ENCODE assay signal across 15 cellular contexts in the genomic region with DNA sequence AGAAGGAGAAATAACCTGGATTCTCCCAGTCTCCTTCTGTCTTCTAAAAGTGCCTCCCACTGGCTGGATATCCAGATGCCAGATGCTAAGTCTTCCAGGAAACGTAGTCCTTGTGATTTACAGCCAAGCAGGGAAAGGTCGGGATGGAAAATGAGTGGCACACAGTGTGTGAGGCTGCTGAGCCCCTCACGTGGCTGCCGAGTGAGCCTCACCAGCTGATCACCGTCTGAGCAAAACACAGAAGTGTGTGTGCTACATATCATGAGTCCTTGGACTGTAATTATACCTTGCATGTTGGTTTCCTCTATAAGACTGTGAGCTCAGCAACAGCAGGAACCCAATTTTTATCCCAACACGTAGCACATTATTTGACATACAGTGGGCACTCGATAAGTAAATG.
"Had no signal": no experiment of that assay in that cellular context is flagged by ENCODE, and none has a peak within 500 bp of the region (broad histone marks: within the 10 kb centered on the region; RNA-seq: fewer than 3 reads in every experiment).

No MANE protein-coding gene starts in this region.

- H3K9me3 ChIP-seq: adrenal gland, esophagus muscularis mucosa had no signal

- H3K27me3 ChIP-seq: adrenal gland, esophagus muscularis mucosa, hepatocyte had no signal

- H3K36me3 ChIP-seq: adrenal gland, esophagus muscularis mucosa had no signal

- ATAC-seq: activated CD8-positive, alpha-beta T cell treated with anti-CD3 and anti-CD28 coated beads for 36 hours had no signal

- DNase-seq: activated CD4-positive, alpha-beta T cell treated with anti-CD3 and anti-CD28 coated beads, Interleukin-2, amount 10 ng/mL, durations not matched to agents 24 days and 14 days; activated CD8-positive, alpha-beta T cell treated with anti-CD3 and anti-CD28 coated beads for 36 hours; activated T-cell treated with anti-CD3 and anti-CD28 coated beads, Interleukin-2, amount 50 U/mL, for 24 hours; adrenal gland; effector memory CD4-positive, alpha-beta T cell; nephron progenitor cell; occipital lobe; stimulated activated CD4-positive, alpha-beta T cell treated with anti-CD3 and anti-CD28 coated beads, Interleukin-12 subunit alpha, Interleukin-12 subunit beta, amount 100 ng/mL, for 4 hours; stimulated activated CD4-positive, alpha-beta T cell treated with anti-CD3 and anti-CD28 coated beads, Interleukin-1b, Interleukin-23, amount 100 ng/mL, for 48 hours; stimulated activated naive CD4-positive, alpha-beta T cell treated with Interleukin-2 at 50 U/mL for 16 hours; T-helper 1 cell; T-helper 9 cell had no signal

- H3K27ac ChIP-seq: adrenal gland, esophagus muscularis mucosa, hepatocyte had no signal

- H3K4me2 ChIP-seq: hepatocyte had no signal

- H3K4me1 ChIP-seq: adrenal gland had no signal

- H3K79me2 ChIP-seq: hepatocyte had no signal

- H3K4me3 ChIP-seq: adrenal gland, esophagus muscularis mucosa, hepatocyte, lung had no signal
